8 cellular contexts compared by ENCODE assay signal in genomic region chr14:100438678-100439592, GRCh38.
DNase-seq lines count a peak whose midpoint lies in the region; ATAC-seq lines count a peak whose summit lies in the region.

No MANE protein-coding gene starts in this region.

- no peaks in the 10 kb centered on the region for H3K27me3 Mint-ChIP-seq in activated CD4-positive, alpha-beta memory T cell treated with anti-CD3 and anti-CD28 coated beads for 36 hours
- H3K27me3 Mint-ChIP-seq in activated CD4-positive, alpha-beta memory T cell treated with anti-CD3 and anti-CD28 coated beads, Interleukin-2, amount 10 ng/mL, durations not matched to agents 7 days and 5 days = no peaks in the 10 kb centered on the region
- H3K27me3 Mint-ChIP-seq in activated CD8-positive, alpha-beta memory T cell treated with anti-CD3 and anti-CD28 coated beads, Interleukin-2, amount 10 ng/mL, durations not matched to agents 7 days and 5 days = no peaks in the 10 kb centered on the region
- no peaks in the 10 kb centered on the region for H3K27me3 Mint-ChIP-seq in stimulated activated memory B cell treated with anti-CD40 and anti-IgM and Interleukin-4, amounts not matched to agents 10 μg/mL and 1 μg/mL and 100 μg/mL, for 72 hours

- ATAC-seq in activated CD8-positive, alpha-beta memory T cell treated with anti-CD3 and anti-CD28 coated beads, Interleukin-2, amount 10 ng/mL, durations not matched to agents 7 days and 5 days = peak; percentile 43
- no peak for ATAC-seq in stimulated activated memory B cell treated with anti-CD40 and anti-IgM and Interleukin-4, amounts not matched to agents 10 μg/mL and 1 μg/mL and 100 μg/mL, for 72 hours

- peak; percentile 77 for DNase-seq in activated CD4-positive, alpha-beta memory T cell treated with anti-CD3 and anti-CD28 coated beads for 36 hours
- DNase-seq in activated CD4-positive, alpha-beta memory T cell treated with anti-CD3 and anti-CD28 coated beads, Interleukin-2, amount 10 ng/mL, durations not matched to agents 7 days and 5 days = no peak
- peak; percentile 42 for DNase-seq in activated CD8-positive, alpha-beta memory T cell treated with anti-CD3 and anti-CD28 coated beads, Interleukin-2, amount 10 ng/mL, durations not matched to agents 7 days and 5 days
- peak; percentile 38 for DNase-seq in inferior parietal cortex (ENCODE audit: extremely low spot score)
- DNase-seq in stimulated activated CD8-positive, alpha-beta memory T cell treated with anti-CD3 and anti-CD28 coated beads, Interleukin-12 subunit alpha, Interleukin-12 subunit beta, amount 100 ng/mL, for 24 hours (ENCODE audit: extremely low read depth) = peak; percentile 17
- no peak for DNase-seq in NCI-H1694 treated with DMSO at 0.1 percent for 48 hours (lab: John Stamatoyannopoulos, UW)
- no peak for DNase-seq in NCI-H1417 treated with DMSO at 0.1 percent for 48 hours (lab: John Stamatoyannopoulos, UW)

- no peaks in the 10 kb centered on the region for H3K9me3 Mint-ChIP-seq in activated CD4-positive, alpha-beta memory T cell treated with anti-CD3 and anti-CD28 coated beads for 36 hours
- no peaks in the 10 kb centered on the region for H3K9me3 Mint-ChIP-seq in activated CD4-positive, alpha-beta memory T cell treated with anti-CD3 and anti-CD28 coated beads, Interleukin-2, amount 10 ng/mL, durations not matched to agents 7 days and 5 days
- no peaks in the 10 kb centered on the region for H3K9me3 Mint-ChIP-seq in activated CD8-positive, alpha-beta memory T cell treated with anti-CD3 and anti-CD28 coated beads, Interleukin-2, amount 10 ng/mL, durations not matched to agents 7 days and 5 days (ENCODE audit: low read depth)
- H3K9me3 Mint-ChIP-seq in stimulated activated memory B cell treated with anti-CD40 and anti-IgM and Interleukin-4, amounts not matched to agents 10 μg/mL and 1 μg/mL and 100 μg/mL, for 72 hours = no peaks in the 10 kb centered on the region

- CTCF ChIA-PET in activated CD4-positive, alpha-beta memory T cell treated with anti-CD3 and anti-CD28 coated beads for 36 hours (lab: Charles Lee) = interaction anchor here (1.0 to 3.2 kb wide), 3 partner anchors 10 to 214 kb away, joined by 3 to 25 read pairs (median 4); no protein-coding TSS in a partner anchor
- CTCF ChIA-PET in activated CD4-positive, alpha-beta memory T cell treated with anti-CD3 and anti-CD28 coated beads, Interleukin-2, amount 10 ng/mL, durations not matched to agents 7 days and 5 days (lab: Charles Lee) = interaction anchor here (0.7 to 5.7 kb wide), 7 partner anchors 12 to 214 kb away, joined by 3 to 42 read pairs (median 7); no protein-coding TSS in a partner anchor
- CTCF ChIA-PET in activated CD8-positive, alpha-beta memory T cell treated with anti-CD3 and anti-CD28 coated beads, Interleukin-2, amount 10 ng/mL, durations not matched to agents 7 days and 5 days (lab: Charles Lee) = interaction anchor here (1.1 to 8.2 kb wide), 7 partner anchors 14 to 217 kb away, joined by 4 to 48 read pairs (median 6); no protein-coding TSS in a partner anchor

- H3K4me3 Mint-ChIP-seq in activated CD4-positive, alpha-beta memory T cell treated with anti-CD3 and anti-CD28 coated beads for 36 hours = no peak overlapping the region
- no peak overlapping the region for H3K4me3 Mint-ChIP-seq in activated CD4-positive, alpha-beta memory T cell treated with anti-CD3 and anti-CD28 coated beads, Interleukin-2, amount 10 ng/mL, durations not matched to agents 7 days and 5 days
- no peak overlapping the region for H3K4me3 Mint-ChIP-seq in activated CD8-positive, alpha-beta memory T cell treated with anti-CD3 and anti-CD28 coated beads, Interleukin-2, amount 10 ng/mL, durations not matched to agents 7 days and 5 days
- no peak overlapping the region for H3K4me3 Mint-ChIP-seq in stimulated activated memory B cell treated with anti-CD40 and anti-IgM and Interleukin-4, amounts not matched to agents 10 μg/mL and 1 μg/mL and 100 μg/mL, for 72 hours

- H3K27ac Mint-ChIP-seq in activated CD4-positive, alpha-beta memory T cell treated with anti-CD3 and anti-CD28 coated beads for 36 hours = no peak overlapping the region
- H3K27ac Mint-ChIP-seq in activated CD4-positive, alpha-beta memory T cell treated with anti-CD3 and anti-CD28 coated beads, Interleukin-2, amount 10 ng/mL, durations not matched to agents 7 days and 5 days = no peak overlapping the region
- no peak overlapping the region for H3K27ac Mint-ChIP-seq in activated CD8-positive, alpha-beta memory T cell treated with anti-CD3 and anti-CD28 coated beads, Interleukin-2, amount 10 ng/mL, durations not matched to agents 7 days and 5 days
- no peak overlapping the region for H3K27ac Mint-ChIP-seq in stimulated activated memory B cell treated with anti-CD40 and anti-IgM and Interleukin-4, amounts not matched to agents 10 μg/mL and 1 μg/mL and 100 μg/mL, for 72 hours

- H3K36me3 Mint-ChIP-seq in activated CD4-positive, alpha-beta memory T cell treated with anti-CD3 and anti-CD28 coated beads for 36 hours = no peaks in the 10 kb centered on the region
- no peaks in the 10 kb centered on the region for H3K36me3 Mint-ChIP-seq in activated CD4-positive, alpha-beta memory T cell treated with anti-CD3 and anti-CD28 coated beads, Interleukin-2, amount 10 ng/mL, durations not matched to agents 7 days and 5 days (ENCODE audit: low read depth)
- no peaks in the 10 kb centered on the region for H3K36me3 Mint-ChIP-seq in activated CD8-positive, alpha-beta memory T cell treated with anti-CD3 and anti-CD28 coated beads, Interleukin-2, amount 10 ng/mL, durations not matched to agents 7 days and 5 days
- H3K36me3 Mint-ChIP-seq in stimulated activated memory B cell treated with anti-CD40 and anti-IgM and Interleukin-4, amounts not matched to agents 10 μg/mL and 1 μg/mL and 100 μg/mL, for 72 hours = no peaks in the 10 kb centered on the region

- intact Hi-C loops in activated CD4-positive, alpha-beta memory T cell treated with anti-CD3 and anti-CD28 coated beads for 36 hours (cut with micrococcal nuclease) = no loop called here

- peaks cover 23% of the 10 kb centered on the region for H3K4me1 Mint-ChIP-seq in activated CD4-positive, alpha-beta memory T cell treated with anti-CD3 and anti-CD28 coated beads for 36 hours (ENCODE audit: low read depth)
- H3K4me1 Mint-ChIP-seq in activated CD4-positive, alpha-beta memory T cell treated with anti-CD3 and anti-CD28 coated beads, Interleukin-2, amount 10 ng/mL, durations not matched to agents 7 days and 5 days = peaks cover 35% of the 10 kb centered on the region
- peaks cover 39% of the 10 kb centered on the region for H3K4me1 Mint-ChIP-seq in activated CD8-positive, alpha-beta memory T cell treated with anti-CD3 and anti-CD28 coated beads, Interleukin-2, amount 10 ng/mL, durations not matched to agents 7 days and 5 days
- peaks cover 36% of the 10 kb centered on the region for H3K4me1 Mint-ChIP-seq in stimulated activated memory B cell treated with anti-CD40 and anti-IgM and Interleukin-4, amounts not matched to agents 10 μg/mL and 1 μg/mL and 100 μg/mL, for 72 hours

- POLR2A ChIA-PET in activated CD4-positive, alpha-beta memory T cell treated with anti-CD3 and anti-CD28 coated beads for 36 hours (lab: Charles Lee) = no interaction called here
- POLR2A ChIA-PET in activated CD4-positive, alpha-beta memory T cell treated with anti-CD3 and anti-CD28 coated beads, Interleukin-2, amount 10 ng/mL, durations not matched to agents 7 days and 5 days (lab: Charles Lee) = interaction anchor here (1.0 to 1.2 kb wide), 2 partner anchors 14 to 214 kb away, joined by 3 read pairs; no protein-coding TSS in a partner anchor

Comparison
In these comparisons a context has a peak if more than half of its experiments do, and no peak if none do; other contexts are left out.
1. DNase-seq: peak in activated CD4-positive, alpha-beta memory T cell treated with anti-CD3 and anti-CD28 coated beads for 36 hours (single experiment), activated CD8-positive, alpha-beta memory T cell treated with anti-CD3 and anti-CD28 coated beads, Interleukin-2, amount 10 ng/mL, durations not matched to agents 7 days and 5 days (single experiment), inferior parietal cortex (single experiment) and stimulated activated CD8-positive, alpha-beta memory T cell treated with anti-CD3 and anti-CD28 coated beads, Interleukin-12 subunit alpha, Interleukin-12 subunit beta, amount 100 ng/mL, for 24 hours (single experiment); none in activated CD4-positive, alpha-beta memory T cell treated with anti-CD3 and anti-CD28 coated beads, Interleukin-2, amount 10 ng/mL, durations not matched to agents 7 days and 5 days (single experiment), NCI-H1694 treated with DMSO at 0.1 percent for 48 hours (single experiment) and NCI-H1417 treated with DMSO at 0.1 percent for 48 hours (single experiment).